ENCODE assay signal across 12 cellular contexts in genomic region chr12:122106891-122107660, GRCh38. TPM values are rescaled to one million over a fixed set of nuclear protein-coding genes. Genes with fewer than 3 reads are reported as not detected.
DNase-seq lines count a peak whose midpoint lies in the region; FAIRE-seq and TF ChIP-seq lines count a peak whose summit lies in the region.
"Had no signal": no experiment of that assay in that cellular context is flagged by ENCODE, and none has a peak within 500 bp of the region (broad histone marks: within the 10 kb centered on the region; RNA-seq: fewer than 3 reads in every experiment).

No MANE protein-coding gene starts in this region.

- peaks cover 42% of the 10 kb centered on the region for H3K4me1 Mint-ChIP-seq in HFFc6 (ENCODE audit: low read depth)

- FAIRE-seq in frontal cortex (lab: Jason Lieb, UNC), result no peak
- FAIRE-seq: GM19239 had no signal

- peaks cover 7% of the 10 kb centered on the region; the same call in 1 of the 2 replicates for H3K36me3 Mint-ChIP-seq in HFFc6 (ENCODE audit: low read depth)

- peaks cover 48 to 69% (median 63%) of the 10 kb centered on the region in 3 donors for H3K4me1 ChIP-seq in skeletal muscle tissue (ENCODE audit: control insufficient read depth in 3 of 3, insufficient read depth in 3 of 3, low read length in 3 of 3)
- peaks cover 45% of the 10 kb centered on the region for H3K4me1 ChIP-seq in vagina

- no peaks in the 10 kb centered on the region for H3K9me3 Mint-ChIP-seq in HFFc6
- H3K9me3 Mint-ChIP-seq: activated CD4-positive, alpha-beta T cell treated with anti-CD3 and anti-CD28 coated beads, Interleukin-2, amount 10 ng/mL, durations not matched to agents 7 days and 5 days had no signal

- peak overlapping the region in 1 of 3 donors; percentile 63 for H3K9ac ChIP-seq in skeletal muscle tissue (ENCODE audit: low read depth in 1 of 3, low read length in 3 of 3)

- H3K27ac Mint-ChIP-seq in HFFc6, result peak overlapping the region; percentile 63

- peaks cover 1% of the 10 kb centered on the region; the same call in 1 of the 2 replicates for H3K27me3 Mint-ChIP-seq in HFFc6 (ENCODE audit: insufficient read depth)
- H3K27me3 Mint-ChIP-seq: activated CD4-positive, alpha-beta T cell treated with anti-CD3 and anti-CD28 coated beads, Interleukin-2, amount 10 ng/mL, durations not matched to agents 7 days and 5 days had no signal

- no peak for TF ChIP-seq POLR2A in vagina (IDR thresholded peaks at IDR 0.05)

- peak; percentile 57 for DNase-seq in HFFc6
- DNase-seq in SHP77 (lab: John Stamatoyannopoulos, UW), result peak; percentile 56 to 62
- peak; percentile 66 for DNase-seq in fibroblast of peridontal ligament (ENCODE audit: extremely low read depth)
- no peak for DNase-seq in frontal cortex (ENCODE audit: low spot score in 2 of 2)
- DNase-seq in vagina (ENCODE audit: extremely low spot score in 2 of 2), result no peak
- DNase-seq in NCI-H524 (lab: John Stamatoyannopoulos, UW), result no peak
- DNase-seq in activated CD8-positive, alpha-beta memory T cell treated with anti-CD3 and anti-CD28 coated beads for 24 hours, result no peak
- DNase-seq: activated CD4-positive, alpha-beta T cell treated with anti-CD3 and anti-CD28 coated beads, Interleukin-2, amount 10 ng/mL, durations not matched to agents 7 days and 5 days; glutamatergic neuron; stimulated activated CD4-positive, alpha-beta T cell treated with anti-CD3 and anti-CD28 coated beads, Interleukin-2, amount 100 ng/mL, for 48 hours had no signal

- 0 out of 2 replicates have a peak overlapping the region, but pooled peaks have one; percentile 9 for H3K4me3 Mint-ChIP-seq in HFFc6
- H3K4me3 Mint-ChIP-seq: activated CD4-positive, alpha-beta T cell treated with anti-CD3 and anti-CD28 coated beads, Interleukin-2, amount 10 ng/mL, durations not matched to agents 7 days and 5 days had no signal

- no peaks in the 10 kb centered on the region for H3K9me3 ChIP-seq in skeletal muscle tissue (ENCODE audit: control insufficient read depth in 3 of 3, low read length in 3 of 3)
- no peaks in the 10 kb centered on the region for H3K9me3 ChIP-seq in vagina

- peak overlapping the region; percentile 59 for H3K27ac ChIP-seq in skeletal muscle tissue (ENCODE audit: low read depth, low read length)
- H3K27ac ChIP-seq in vagina, result no peak overlapping the region

- H3K4me3 ChIP-seq in skeletal muscle tissue (ENCODE audit: low read length in 3 of 3), result peak overlapping the region in 2 of 3 donors; percentile 15 to 52
- no peak overlapping the region for H3K4me3 ChIP-seq in vagina

- TF ChIP-seq CTCF in HFFc6 (IDR thresholded peaks at IDR 0.05) (no peak), vagina (IDR thresholded peaks at IDR 0.05) (no peak)

- H3K27me3 ChIP-seq in skeletal muscle tissue (ENCODE audit: control insufficient read depth in 3 of 3, insufficient read depth in 3 of 3, low read length in 3 of 3) (no peaks in the 10 kb centered on the region), vagina (no peaks in the 10 kb centered on the region)

- H3K36me3 ChIP-seq in skeletal muscle tissue (ENCODE audit: control insufficient read depth in 3 of 3, insufficient read depth in 3 of 3, low read length in 3 of 3) (no peaks in the 10 kb centered on the region), vagina (no peaks in the 10 kb centered on the region)

- intact Hi-C loops in vagina (cut with DNase I), result no loop called here

RNA-seq across cellular contexts. Expression of gene MLXIP, which starts 28.5 kb away (rescaled TPM):
- total RNA-seq in HFFc6 (2021; fragmentation: NEBNext Ultra II Directional; extraction: Animal tissue kit (Norgen Biotek cat#: 25700)), result 10 to 100 TPM; 19.0 to 23.8 (median 21.7) TPM
- 10.4 TPM for total RNA-seq in skeletal muscle tissue
- 6.9 TPM for total RNA-seq in frontal cortex
- 16.9 TPM for total RNA-seq in vagina

Comparison
In these comparisons a context has a peak if more than half of its experiments do, and no peak if none do; other contexts are left out.
1. DNase-seq: peak in HFFc6 (single experiment), SHP77 (2 of 2) and fibroblast of peridontal ligament (single experiment); none in frontal cortex (0 of 2), vagina (0 of 2), NCI-H524 (0 of 2) and activated CD8-positive, alpha-beta memory T cell treated with anti-CD3 and anti-CD28 coated beads for 24 hours (single experiment).
2. H3K4me3 ChIP-seq: peak in skeletal muscle tissue (2 of 3); none in vagina (0 of 2).